Comparison of ENCODE assay signal across 27 cellular contexts in genomic region chr1:32406629-32407111, GRCh38. TPM values are rescaled to one million over a fixed set of nuclear protein-coding genes. Genes with fewer than 3 reads are reported as not detected.
DNase-seq lines count a peak whose midpoint lies in the region; ATAC-seq and TF ChIP-seq lines count a peak whose summit lies in the region.
"Had no signal": no experiment of that assay in that cellular context is flagged by ENCODE, and none has a peak within 500 bp of the region (broad histone marks: within the 10 kb centered on the region; RNA-seq: fewer than 3 reads in every experiment).

No MANE protein-coding gene starts in this region.

- peak; percentile 12 for DNase-seq in Caki2 (ENCODE audit: low read depth)
- DNase-seq in NCI-H146 (lab: John Stamatoyannopoulos, UW): peak; percentile 75
- peak; percentile 34 for DNase-seq in epithelial cell of esophagus (ENCODE audit: low read depth)
- DNase-seq in right cardiac atrium: no peak
- no peak for DNase-seq in RPMI8226
- DNase-seq in midbrain (lab: John Stamatoyannopoulos, UW): no peak
- DNase-seq: activated CD4-positive, alpha-beta memory T cell treated with anti-CD3 and anti-CD28 coated beads for 36 hours; activated effector memory CD4-positive, alpha-beta T cell treated with anti-CD3 and anti-CD28 coated beads, Interleukin-2, amount 50 U/mL, for 16 hours; activated naive CD8-positive, alpha-beta T cell treated with anti-CD3 and anti-CD28 coated beads, Interleukin-2, amount 50 U/mL, for 24 hours; cortex of kidney; IMR-90; MM.1S; NCI-H1436 treated with DMSO at 0.1 percent for 48 hours; NCI-H2171 treated with DMSO at 0.1 percent for 48 hours; nucleus accumbens; SHP77; stimulated activated CD4-positive, alpha-beta T cell treated with anti-CD3 and anti-CD28 coated beads, Interleukin-4, amount 100 ng/mL, for 1 hour; stimulated activated naive CD4-positive, alpha-beta T cell; testis had no signal

- no peaks in the 10 kb centered on the region for H3K9me3 ChIP-seq in right cardiac atrium (ENCODE audit: control insufficient read depth, low read length)
- H3K9me3 ChIP-seq: HAP-1, testis had no signal

- WGBS in right cardiac atrium: 87% methylated on average over 4 of the region's 4 CpGs

- H3K4me3 ChIP-seq in epithelial cell of esophagus (ENCODE audit: low read length) (no peak overlapping the region), right cardiac atrium (ENCODE audit: low read length) (no peak overlapping the region)
- H3K4me3 ChIP-seq: HAP-1, smooth muscle cell, testis had no signal

- in situ Hi-C loops in Caki2 (cut with HindIII; ENCODE audit: low pct_unique_long_range_greater_than_20kb, low sequenced_read_pairs): no loop called here

- intact Hi-C loops in right cardiac atrium (cut with DNase I): loop anchor here in 1 of 4 donors (10.0 kb wide), 1 partner anchor 368 kb away; no protein-coding TSS in a partner anchor

- no peak for ATAC-seq in right cardiac atrium
- ATAC-seq: activated naive CD8-positive, alpha-beta T cell treated with anti-CD3 and anti-CD28 coated beads, Interleukin-2, amount 50 U/mL, for 24 hours had no signal

- H3K27me3 ChIP-seq in right cardiac atrium (ENCODE audit: control insufficient read depth, insufficient read depth): no peaks in the 10 kb centered on the region
- H3K27me3 ChIP-seq: testis had no signal

- H3K4me1 ChIP-seq in right cardiac atrium (ENCODE audit: control insufficient read depth, insufficient read depth, low read length): no peaks in the 10 kb centered on the region
- H3K4me1 ChIP-seq: testis had no signal

- TF ChIP-seq CTCF in epithelial cell of esophagus (IDR thresholded peaks at IDR 0.05; ENCODE audit: insufficient read depth, low read depth, low read length, missing control alignments): no peak

- no peak overlapping the region for H3K27ac ChIP-seq in right cardiac atrium (ENCODE audit: low read length)
- H3K27ac ChIP-seq: HL-60, testis had no signal

RNA-seq across cellular contexts. Expression of gene BSDC1, which starts 12.4 kb away (rescaled TPM):
- 44.7 and 51.9 TPM in 2 replicates for total RNA-seq in Caki2 (2014; rRNA removed; shearing (Covaris generic); ENCODE audit: low replicate concordance)
- 10 to 100 TPM; 40.4 to 56.0 (median 48.6) TPM for total RNA-seq in right cardiac atrium
- polyA plus RNA-seq in right cardiac atrium: 37.1 TPM

RNA-seq across cellular contexts. Expression of gene TSSK3, which starts 44.3 kb away (rescaled TPM):
- not detected in 2 replicates for total RNA-seq in Caki2 (2014; rRNA removed; shearing (Covaris generic); ENCODE audit: low replicate concordance)
- 1 to 10 TPM; 1.1 to 2.7 (median 1.8) TPM for total RNA-seq in right cardiac atrium
- 1.5 TPM for polyA plus RNA-seq in right cardiac atrium
- total RNA-seq: IMR-90, kidney epithelial cell, smooth muscle cell had no signal

RNA-seq across cellular contexts. Expression of gene FAM229A, which starts 44.4 kb away (rescaled TPM):
- not detected in 2 replicates for total RNA-seq in Caki2 (2014; rRNA removed; shearing (Covaris generic); ENCODE audit: low replicate concordance)
- total RNA-seq in right cardiac atrium: 1 to 10 TPM; 2.0 to 5.3 (median 3.6) TPM
- 3.5 TPM for polyA plus RNA-seq in right cardiac atrium
- polyA plus RNA-seq: CD14-positive monocyte had no signal

RNA-seq across cellular contexts. Expression of gene ZBTB8B, which starts 58.2 kb away (rescaled TPM):
- not detected in 2 replicates for total RNA-seq in Caki2 (2014; rRNA removed; shearing (Covaris generic); ENCODE audit: low replicate concordance)
- total RNA-seq in right cardiac atrium: under 1 TPM in 3 of 4 donors, not detected in 1; 0.03 TPM
- 0.02 TPM for polyA plus RNA-seq in right cardiac atrium
- total RNA-seq: activated CD4-positive, alpha-beta memory T cell treated with anti-CD3 and anti-CD28 coated beads for 36 hours; glomerular endothelial cell; IMR-90; OCI-LY7 had no signal
- polyA plus RNA-seq: AG04450, CD14-positive monocyte, IMR-90, smooth muscle cell had no signal

Comparison
In these comparisons a context has a peak if more than half of its experiments do, and no peak if none do; other contexts are left out.
1. DNase-seq: peak in Caki2 (single experiment), NCI-H146 (single experiment) and epithelial cell of esophagus (single experiment); none in right cardiac atrium (0 of 3), RPMI8226 (single experiment) and midbrain (single experiment).